ENCODE assay signal across 2 cellular contexts in genomic region chr22:37064553-37064952, GRCh38.
TF ChIP-seq lines count a peak whose summit lies in the region.

No MANE protein-coding gene starts in this region.

TF ChIP-seq in GM23338, 12 proteins besides CTCF, POLR2A, EP300 and RAD21:
- TF ChIP-seq ZNF114 (CRISPR knock-in tag; IDR thresholded peaks at IDR 0.05) (no peak), JUNB (IDR thresholded peaks at IDR 0.05; ENCODE audit: unreplicated experiment) (no peak), POLR2AphosphoS5 (IDR thresholded peaks at IDR 0.05; ENCODE audit: low read depth) (no peak), CREB1 (CRISPR knock-in tag; IDR thresholded peaks at IDR 0.05; ENCODE audit: low read depth) (no peak), STAT1 (IDR thresholded peaks at IDR 0.05; ENCODE audit: unreplicated experiment) (no peak), EZH2 (IDR thresholded peaks at IDR 0.05; ENCODE audit: low read depth, unreplicated experiment) (no peak), EZH2phosphoT487 (IDR thresholded peaks at IDR 0.05; ENCODE audit: unreplicated experiment) (no peak), ZNF331 (CRISPR knock-in tag; IDR thresholded peaks at IDR 0.05; ENCODE audit: low read depth) (no peak), NANOG (IDR thresholded peaks at IDR 0.05; ENCODE audit: borderline replicate concordance) (no peak)
- TF ChIP-seq, protein P1, sequence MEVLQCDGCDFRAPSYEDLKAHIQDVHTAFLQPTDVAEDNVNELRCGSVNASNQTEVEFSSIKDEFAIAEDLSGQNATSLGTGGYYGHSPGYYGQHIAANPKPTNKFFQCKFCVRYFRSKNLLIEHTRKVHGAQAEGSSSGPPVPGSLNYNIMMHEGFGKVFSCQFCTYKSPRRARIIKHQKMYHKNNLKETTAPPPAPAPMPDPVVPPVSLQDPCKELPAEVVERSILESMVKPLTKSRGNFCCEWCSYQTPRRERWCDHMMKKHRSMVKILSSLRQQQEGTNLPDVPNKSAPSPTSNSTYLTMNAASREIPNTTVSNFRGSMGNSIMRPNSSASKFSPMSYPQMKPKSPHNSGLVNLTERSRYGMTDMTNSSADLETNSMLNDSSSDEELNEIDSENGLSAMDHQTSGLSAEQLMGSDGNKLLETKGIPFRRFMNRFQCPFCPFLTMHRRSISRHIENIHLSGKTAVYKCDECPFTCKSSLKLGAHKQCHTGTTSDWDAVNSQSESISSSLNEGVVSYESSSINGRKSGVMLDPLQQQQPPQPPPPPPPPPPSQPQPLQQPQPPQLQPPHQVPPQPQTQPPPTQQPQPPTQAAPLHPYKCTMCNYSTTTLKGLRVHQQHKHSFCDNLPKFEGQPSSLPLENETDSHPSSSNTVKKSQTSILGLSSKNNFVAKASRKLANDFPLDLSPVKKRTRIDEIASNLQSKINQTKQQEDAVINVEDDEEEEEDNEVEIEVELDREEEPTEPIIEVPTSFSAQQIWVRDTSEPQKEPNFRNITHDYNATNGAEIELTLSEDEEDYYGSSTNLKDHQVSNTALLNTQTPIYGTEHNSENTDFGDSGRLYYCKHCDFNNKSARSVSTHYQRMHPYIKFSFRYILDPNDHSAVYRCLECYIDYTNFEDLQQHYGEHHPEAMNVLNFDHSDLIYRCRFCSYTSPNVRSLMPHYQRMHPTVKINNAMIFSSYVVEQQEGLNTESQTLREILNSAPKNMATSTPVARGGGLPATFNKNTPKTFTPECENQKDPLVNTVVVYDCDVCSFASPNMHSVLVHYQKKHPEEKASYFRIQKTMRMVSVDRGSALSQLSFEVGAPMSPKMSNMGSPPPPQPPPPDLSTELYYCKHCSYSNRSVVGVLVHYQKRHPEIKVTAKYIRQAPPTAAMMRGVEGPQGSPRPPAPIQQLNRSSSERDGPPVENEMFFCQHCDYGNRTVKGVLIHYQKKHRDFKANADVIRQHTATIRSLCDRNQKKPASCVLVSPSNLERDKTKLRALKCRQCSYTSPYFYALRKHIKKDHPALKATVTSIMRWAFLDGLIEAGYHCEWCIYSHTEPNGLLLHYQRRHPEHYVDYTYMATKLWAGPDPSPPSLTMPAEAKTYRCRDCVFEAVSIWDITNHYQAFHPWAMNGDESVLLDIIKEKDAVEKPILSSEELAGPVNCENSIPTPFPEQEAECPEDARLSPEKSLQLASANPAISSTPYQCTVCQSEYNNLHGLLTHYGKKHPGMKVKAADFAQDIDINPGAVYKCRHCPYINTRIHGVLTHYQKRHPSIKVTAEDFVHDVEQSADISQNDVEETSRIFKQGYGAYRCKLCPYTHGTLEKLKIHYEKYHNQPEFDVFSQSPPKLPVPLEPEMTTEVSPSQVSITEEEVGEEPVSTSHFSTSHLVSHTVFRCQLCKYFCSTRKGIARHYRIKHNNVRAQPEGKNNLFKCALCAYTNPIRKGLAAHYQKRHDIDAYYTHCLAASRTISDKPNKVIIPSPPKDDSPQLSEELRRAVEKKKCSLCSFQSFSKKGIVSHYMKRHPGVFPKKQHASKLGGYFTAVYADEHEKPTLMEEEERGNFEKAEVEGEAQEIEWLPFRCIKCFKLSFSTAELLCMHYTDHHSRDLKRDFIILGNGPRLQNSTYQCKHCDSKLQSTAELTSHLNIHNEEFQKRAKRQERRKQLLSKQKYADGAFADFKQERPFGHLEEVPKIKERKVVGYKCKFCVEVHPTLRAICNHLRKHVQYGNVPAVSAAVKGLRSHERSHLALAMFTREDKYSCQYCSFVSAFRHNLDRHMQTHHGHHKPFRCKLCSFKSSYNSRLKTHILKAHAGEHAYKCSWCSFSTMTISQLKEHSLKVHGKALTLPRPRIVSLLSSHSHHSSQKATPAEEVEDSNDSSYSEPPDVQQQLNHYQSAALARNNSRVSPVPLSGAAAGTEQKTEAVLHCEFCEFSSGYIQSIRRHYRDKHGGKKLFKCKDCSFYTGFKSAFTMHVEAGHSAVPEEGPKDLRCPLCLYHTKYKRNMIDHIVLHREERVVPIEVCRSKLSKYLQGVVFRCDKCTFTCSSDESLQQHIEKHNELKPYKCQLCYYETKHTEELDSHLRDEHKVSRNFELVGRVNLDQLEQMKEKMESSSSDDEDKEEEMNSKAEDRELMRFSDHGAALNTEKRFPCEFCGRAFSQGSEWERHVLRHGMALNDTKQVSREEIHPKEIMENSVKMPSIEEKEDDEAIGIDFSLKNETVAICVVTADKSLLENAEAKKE (CRISPR knock-in tag; IDR thresholded peaks at IDR 0.05): no peak
- TF ChIP-seq, protein P2, sequence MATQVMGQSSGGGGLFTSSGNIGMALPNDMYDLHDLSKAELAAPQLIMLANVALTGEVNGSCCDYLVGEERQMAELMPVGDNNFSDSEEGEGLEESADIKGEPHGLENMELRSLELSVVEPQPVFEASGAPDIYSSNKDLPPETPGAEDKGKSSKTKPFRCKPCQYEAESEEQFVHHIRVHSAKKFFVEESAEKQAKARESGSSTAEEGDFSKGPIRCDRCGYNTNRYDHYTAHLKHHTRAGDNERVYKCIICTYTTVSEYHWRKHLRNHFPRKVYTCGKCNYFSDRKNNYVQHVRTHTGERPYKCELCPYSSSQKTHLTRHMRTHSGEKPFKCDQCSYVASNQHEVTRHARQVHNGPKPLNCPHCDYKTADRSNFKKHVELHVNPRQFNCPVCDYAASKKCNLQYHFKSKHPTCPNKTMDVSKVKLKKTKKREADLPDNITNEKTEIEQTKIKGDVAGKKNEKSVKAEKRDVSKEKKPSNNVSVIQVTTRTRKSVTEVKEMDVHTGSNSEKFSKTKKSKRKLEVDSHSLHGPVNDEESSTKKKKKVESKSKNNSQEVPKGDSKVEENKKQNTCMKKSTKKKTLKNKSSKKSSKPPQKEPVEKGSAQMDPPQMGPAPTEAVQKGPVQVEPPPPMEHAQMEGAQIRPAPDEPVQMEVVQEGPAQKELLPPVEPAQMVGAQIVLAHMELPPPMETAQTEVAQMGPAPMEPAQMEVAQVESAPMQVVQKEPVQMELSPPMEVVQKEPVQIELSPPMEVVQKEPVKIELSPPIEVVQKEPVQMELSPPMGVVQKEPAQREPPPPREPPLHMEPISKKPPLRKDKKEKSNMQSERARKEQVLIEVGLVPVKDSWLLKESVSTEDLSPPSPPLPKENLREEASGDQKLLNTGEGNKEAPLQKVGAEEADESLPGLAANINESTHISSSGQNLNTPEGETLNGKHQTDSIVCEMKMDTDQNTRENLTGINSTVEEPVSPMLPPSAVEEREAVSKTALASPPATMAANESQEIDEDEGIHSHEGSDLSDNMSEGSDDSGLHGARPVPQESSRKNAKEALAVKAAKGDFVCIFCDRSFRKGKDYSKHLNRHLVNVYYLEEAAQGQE (IDR thresholded peaks at IDR 0.05; ENCODE audit: unreplicated experiment): no peak
- TF ChIP-seq, protein P3, sequence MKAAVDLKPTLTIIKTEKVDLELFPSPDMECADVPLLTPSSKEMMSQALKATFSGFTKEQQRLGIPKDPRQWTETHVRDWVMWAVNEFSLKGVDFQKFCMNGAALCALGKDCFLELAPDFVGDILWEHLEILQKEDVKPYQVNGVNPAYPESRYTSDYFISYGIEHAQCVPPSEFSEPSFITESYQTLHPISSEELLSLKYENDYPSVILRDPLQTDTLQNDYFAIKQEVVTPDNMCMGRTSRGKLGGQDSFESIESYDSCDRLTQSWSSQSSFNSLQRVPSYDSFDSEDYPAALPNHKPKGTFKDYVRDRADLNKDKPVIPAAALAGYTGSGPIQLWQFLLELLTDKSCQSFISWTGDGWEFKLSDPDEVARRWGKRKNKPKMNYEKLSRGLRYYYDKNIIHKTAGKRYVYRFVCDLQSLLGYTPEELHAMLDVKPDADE (IDR thresholded peaks at IDR 0.05): no peak

TF ChIP-seq in H1, 55 proteins besides CTCF, POLR2A, EP300 and RAD21:
- TF ChIP-seq HDAC2 (IDR thresholded peaks at IDR 0.05; ENCODE audit: borderline replicate concordance in 1 of 2, low read depth in 2 of 2, low read length in 2 of 2): no peak
- TF ChIP-seq TBP (IDR thresholded peaks at IDR 0.05; ENCODE audit: low read depth, low read length): no peak
- TF ChIP-seq POLR2AphosphoS5 (IDR thresholded peaks at IDR 0.05; ENCODE audit: low read depth, low read length): no peak
- no peak for TF ChIP-seq GABPA (IDR thresholded peaks at IDR 0.05; ENCODE audit: borderline replicate concordance, insufficient read depth, low read length)
